Comparison of ENCODE assay signal across 8 cellular contexts in genomic region chr19:40424637-40425449, GRCh38. TPM values are rescaled to one million over a fixed set of nuclear protein-coding genes. Genes with fewer than 3 reads are reported as not detected.
DNase-seq lines count a peak whose midpoint lies in the region; ATAC-seq and TF ChIP-seq lines count a peak whose summit lies in the region.

No MANE protein-coding gene starts in this region.

- no peaks in the 10 kb centered on the region for H3K9me2 ChIP-seq in DOHH2 (replicated peaks; ENCODE audit: control insufficient read depth, low read length)
- H3K9me2 ChIP-seq in Karpas-422 (replicated peaks; ENCODE audit: insufficient read depth, low read length) = no peaks in the 10 kb centered on the region

- peaks cover 12% of the 10 kb centered on the region for H3K36me3 ChIP-seq in DOHH2 (ENCODE audit: control insufficient read depth, low read length)
- H3K36me3 ChIP-seq in Karpas-422 (ENCODE audit: insufficient read depth, low read length) = no peaks in the 10 kb centered on the region

- peak overlapping the region; percentile 84 for H3K9ac ChIP-seq in Karpas-422 (ENCODE audit: low read length)

- H3K27ac Mint-ChIP-seq in brain = peak overlapping the region; percentile 89 to 99 (median 97)

- H3K79me2 ChIP-seq in DOHH2 (ENCODE audit: control insufficient read depth, low read length) (peaks cover 13% of the 10 kb centered on the region), Karpas-422 (ENCODE audit: low read length) (peaks cover 11% of the 10 kb centered on the region)

- H3K4me2 ChIP-seq in DOHH2 (ENCODE audit: low read length) (peak overlapping the region; percentile 100), Karpas-422 (ENCODE audit: low read depth, low read length, poor library complexity, severe bottlenecking) (peak overlapping the region; percentile 85)

- H3K4me1 Mint-ChIP-seq in brain = peaks cover 33% of the 10 kb centered on the region

- H3K4me3 Mint-ChIP-seq in brain = peak overlapping the region; percentile 91 to 96 (median 93)

- TF ChIP-seq CTCF in DOHH2 (IDR thresholded peaks at IDR 0.05; ENCODE audit: low read depth, low read length, poor library complexity, severe bottlenecking) (no peak), brain (conservative IDR thresholded peaks at IDR 0.05) (no peak)

- peak overlapping the region; percentile 22; the same call in 1 of the 2 replicates for H2AFZ ChIP-seq in Karpas-422 (ENCODE audit: low read length)

- H4K20me1 ChIP-seq in DOHH2 (ENCODE audit: control insufficient read depth, insufficient read depth, low read depth, low read length) (no peaks in the 10 kb centered on the region), Karpas-422 (ENCODE audit: insufficient read depth, low read depth, low read length) (no peaks in the 10 kb centered on the region)

- peaks cover 29% of the 10 kb centered on the region for H3K4me1 ChIP-seq in DOHH2 (ENCODE audit: control insufficient read depth, low read length)
- peaks cover 20% of the 10 kb centered on the region for H3K4me1 ChIP-seq in Karpas-422 (ENCODE audit: low read length)

- peaks cover 0 to 5% (median 0%) of the 10 kb centered on the region in 5 experiments for H3K9me3 Mint-ChIP-seq in brain

- peak; percentile 48 for ATAC-seq in left lobe of liver
- ATAC-seq in HG03565 (IDR thresholded peaks at IDR 0.05; ENCODE audit: unreplicated experiment) = no peak
- ATAC-seq in GM18858 (IDR thresholded peaks at IDR 0.05; ENCODE audit: unreplicated experiment) = no peak

- H3K27me3 Mint-ChIP-seq in brain = peaks cover 9% of the 10 kb centered on the region

- H3K4me3 ChIP-seq in DOHH2 (ENCODE audit: low read length) (peak overlapping the region; percentile 99), Karpas-422 (ENCODE audit: low read length) (peak overlapping the region; percentile 77)

- peak overlapping the region; percentile 71 for H3K27ac ChIP-seq in DOHH2 (ENCODE audit: low read depth, low read length)
- peak overlapping the region; percentile 68 for H3K27ac ChIP-seq in Karpas-422 (ENCODE audit: low read length)

- H3F3A ChIP-seq in DOHH2 (ENCODE audit: control insufficient read depth, insufficient read depth) = peaks cover 6% of the 10 kb centered on the region

- DNase-seq in Karpas-422 (peak; percentile 59), left lobe of liver (ENCODE audit: low spot score) (no peak), superior temporal gyrus (ENCODE audit: extremely low spot score) (peak; percentile 26), NCI-H524 treated with DMSO at 0.1 percent for 48 hours (lab: John Stamatoyannopoulos, UW) (no peak)

- H3K9me3 ChIP-seq in DOHH2 (ENCODE audit: control insufficient read depth, insufficient read depth, low read length) (no peaks in the 10 kb centered on the region), Karpas-422 (ENCODE audit: low read length) (no peaks in the 10 kb centered on the region)

- peaks cover 5% of the 10 kb centered on the region for H3K36me3 Mint-ChIP-seq in brain

- H3K27me3 ChIP-seq in DOHH2 (ENCODE audit: control insufficient read depth, low read length) (no peaks in the 10 kb centered on the region), Karpas-422 (ENCODE audit: low read length) (no peaks in the 10 kb centered on the region)

RNA-seq across cellular contexts. Expression of gene SERTAD1, which starts 0.9 kb away (rescaled TPM):
- 4.8 and 8.4 TPM in 2 replicates for total RNA-seq in Karpas-422 (2014; rRNA removed; shearing (Covaris generic); ENCODE audit: low replicate concordance)
- 4.6 TPM for polyA plus RNA-seq in brain (ENCODE audit: insufficient read depth, low read depth, low replicate concordance)
- 4.7 TPM for total RNA-seq in left lobe of liver

RNA-seq across cellular contexts. Expression of gene PRX, which starts 11.7 kb away (rescaled TPM):
- total RNA-seq in Karpas-422 (2014; rRNA removed; shearing (Covaris generic); ENCODE audit: low replicate concordance) = 0.56 and 0.61 TPM in 2 replicates
- polyA plus RNA-seq in brain (ENCODE audit: insufficient read depth, low read depth, low replicate concordance) = 2.6 TPM
- total RNA-seq in left lobe of liver = 0.70 TPM

RNA-seq across cellular contexts. Expression of gene SERTAD3, which starts 19.3 kb away (rescaled TPM):
- 14.1 and 14.9 TPM in 2 replicates for total RNA-seq in Karpas-422 (2014; rRNA removed; shearing (Covaris generic); ENCODE audit: low replicate concordance)
- 10.5 TPM for polyA plus RNA-seq in brain (ENCODE audit: insufficient read depth, low read depth, low replicate concordance)
- 11.9 TPM for total RNA-seq in left lobe of liver

RNA-seq across cellular contexts. Expression of gene HIPK4, which starts 34.9 kb away (rescaled TPM):
- not detected in 2 replicates for total RNA-seq in Karpas-422 (2014; rRNA removed; shearing (Covaris generic); ENCODE audit: low replicate concordance)
- not detected for polyA plus RNA-seq in brain (ENCODE audit: insufficient read depth, low read depth, low replicate concordance)
- not detected for total RNA-seq in left lobe of liver

RNA-seq across cellular contexts. Expression of gene BLVRB, which starts 40.7 kb away (rescaled TPM):
- total RNA-seq in Karpas-422 (2014; rRNA removed; shearing (Covaris generic); ENCODE audit: low replicate concordance) = 10.2 and 14.5 TPM in 2 replicates
- 24.4 TPM for polyA plus RNA-seq in brain (ENCODE audit: insufficient read depth, low read depth, low replicate concordance)
- total RNA-seq in left lobe of liver = 149 TPM

Comparison
In these comparisons a context has a peak if more than half of its experiments do, and no peak if none do; other contexts are left out.
1. DNase-seq: peak in Karpas-422 (single experiment) and superior temporal gyrus (single experiment); none in left lobe of liver (single experiment) and NCI-H524 treated with DMSO at 0.1 percent for 48 hours (single experiment).